Comparison of ENCODE assay signal across 8 cellular contexts in the genomic region with DNA sequence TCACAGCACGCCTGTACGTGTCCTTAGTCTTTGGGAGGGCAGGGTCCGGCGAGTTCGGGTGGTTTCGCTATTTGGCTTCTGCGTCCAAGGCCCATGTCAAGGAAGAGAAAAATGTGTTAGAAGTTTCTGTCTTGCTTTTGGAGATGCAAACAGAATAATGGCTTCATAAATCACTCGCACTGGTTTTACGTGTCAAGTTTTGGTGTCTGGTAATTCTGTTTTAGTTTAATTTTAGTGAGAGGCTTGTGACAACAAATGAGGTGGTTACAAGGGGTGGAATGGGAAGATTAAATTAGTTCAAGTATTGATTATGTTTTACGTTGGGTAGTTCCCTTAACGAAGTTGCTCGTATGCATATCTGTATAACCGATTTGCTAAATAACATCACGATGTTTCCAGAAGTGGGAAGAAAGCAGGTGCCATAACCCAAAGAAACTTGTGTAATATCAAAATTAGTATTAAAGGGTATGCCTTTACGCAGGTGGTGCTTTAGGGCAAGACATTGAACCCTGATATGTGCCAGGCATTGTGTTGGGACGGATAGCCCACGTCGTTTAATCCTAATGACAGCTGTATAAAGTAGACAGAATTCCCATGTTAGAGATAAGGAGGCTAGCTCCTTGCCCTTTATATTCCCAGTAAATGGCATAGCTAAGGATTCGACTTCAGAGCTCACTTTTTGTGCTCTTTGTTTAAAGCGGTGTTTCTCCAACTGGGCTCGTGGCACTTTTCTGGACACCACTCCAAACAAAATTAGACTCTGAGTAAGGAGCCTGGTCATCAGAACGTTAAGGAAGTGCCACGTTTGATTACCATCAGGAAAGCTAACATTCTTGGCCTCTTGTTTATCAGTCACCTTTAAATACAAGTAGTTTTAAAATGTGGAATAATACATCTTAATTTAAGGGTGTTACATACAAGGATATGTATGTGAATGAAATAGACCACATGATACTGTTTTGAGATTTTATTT. TPM values are rescaled to one million over a fixed set of nuclear protein-coding genes. Genes with fewer than 3 reads are reported as not detected.
A peak's percentile ranks its signal among the peaks of the same experiment; 100 is the strongest.
DNase-seq lines count a peak whose midpoint lies in the region; ATAC-seq and TF ChIP-seq lines count a peak whose summit lies in the region.

No MANE protein-coding gene starts in this region.

- 13 to 18% methylated on average over 16 to 18 of the region's 23 CpGs for WGBS in mesodermal cell (ENCODE audit: insufficient coverage in 2 of 2), 2 experiments

- H3K9me3 ChIP-seq in mesodermal cell (ENCODE audit: control insufficient read depth, low read length): no peaks in the 10 kb centered on the region

- H3K4me3 ChIP-seq in mesodermal cell (ENCODE audit: extremely low read depth, insufficient read depth, low read length, poor library complexity, severe bottlenecking): peak overlapping the region; percentile 95

- H3K36me3 ChIP-seq in mesodermal cell (ENCODE audit: control insufficient read depth, insufficient read depth, low read length): peaks cover 44% of the 10 kb centered on the region

- H3K27ac Mint-ChIP-seq in MCF 10A (ENCODE audit: low read depth, unreplicated experiment): peak overlapping the region; percentile 99

- H3K9me3 Mint-ChIP-seq in MCF 10A (ENCODE audit: unreplicated experiment): no peaks in the 10 kb centered on the region

- H3K27me3 Mint-ChIP-seq in MCF 10A (ENCODE audit: insufficient read depth, unreplicated experiment): no peaks in the 10 kb centered on the region

- peaks cover 13% of the 10 kb centered on the region for H3K4me1 ChIP-seq in mesodermal cell (ENCODE audit: control insufficient read depth, insufficient read depth, low read length, poor library complexity, severe bottlenecking)

- TSS peak; percentile 60 for BruUV-seq in MCF 10A (replicated peaks; lab: Mats Ljungman, UMichigan)

- CTCF ChIA-PET in MCF 10A (lab: Yijun Ruan, JAX): interaction anchor here (0.6 to 0.9 kb wide), 3 partner anchors 8 to 859 kb away, joined by 3 to 4 read pairs (median 4); no protein-coding TSS in a partner anchor

- H3K4me1 Mint-ChIP-seq in MCF 10A (ENCODE audit: insufficient read depth, unreplicated experiment): peaks cover 32% of the 10 kb centered on the region

- H3K4me3 Mint-ChIP-seq in MCF 10A (ENCODE audit: unreplicated experiment): peak overlapping the region; percentile 97

- intact Hi-C loops in MCF 10A (cut with micrococcal nuclease) (loop anchor here (2.0 to 5.0 kb wide), 2 partner anchors 30 to 604 kb away; a partner anchor contains a TSS), head of caudate nucleus (cut with DNase I) (no loop called here)

- peaks cover 57% of the 10 kb centered on the region for H3K36me3 Mint-ChIP-seq in MCF 10A (ENCODE audit: insufficient read depth, unreplicated experiment)

- TF ChIP-seq CTCF in MCF 10A (IDR thresholded peaks at IDR 0.05; ENCODE audit: unreplicated experiment): no peak

- peak overlapping the region; percentile 89 for H3K27ac ChIP-seq in mesodermal cell (ENCODE audit: low read depth, low read length, severe bottlenecking)

- peak; percentile 18 for DNase-seq in HT-29 (ENCODE audit: low spot score)
- no peak for DNase-seq in MCF 10A (ENCODE audit: unreplicated experiment)
- no peak for DNase-seq in head of caudate nucleus
- no peak for DNase-seq in amygdala (lab: John Stamatoyannopoulos, UW)
- DNase-seq in NCI-H2029 treated with DMSO at 0.1 percent for 48 hours (lab: John Stamatoyannopoulos, UW): no peak
- no peak for DNase-seq in AG08396 (ENCODE audit: low spot score)

- ATAC-seq in GM18867 (IDR thresholded peaks at IDR 0.05; ENCODE audit: unreplicated experiment): peak; percentile 20

- POLR2A ChIA-PET in MCF 10A (lab: Yijun Ruan, JAX): interaction anchor here (0.6 to 4.0 kb wide), 25 partner anchors 9 to 901 kb away, joined by 3 to 65 read pairs (median 3); a partner anchor contains a TSS

RNA-seq across cellular contexts. Expression of a gene that starts 0.8 kb away (rescaled TPM):
- 889 and 987 TPM in 2 replicates for total RNA-seq in HT-29 (2014; rRNA removed; shearing (Covaris generic))
- total RNA-seq in MCF 10A (2022): 1,508 and 1,646 TPM in 2 replicates
- 2,273 TPM for polyA plus RNA-seq in mesodermal cell (2013, experiment 1 of 2)
- 2,364 TPM for polyA plus RNA-seq in mesodermal cell (2013, experiment 2 of 2)

RNA-seq across cellular contexts. Expression of a gene that starts 29.2 kb away (rescaled TPM):
- total RNA-seq in HT-29 (2014; rRNA removed; shearing (Covaris generic)): 49.7 and 54.7 TPM in 2 replicates
- total RNA-seq in MCF 10A (2022): 175 and 214 TPM in 2 replicates
- 291 TPM for polyA plus RNA-seq in mesodermal cell (2013, experiment 1 of 2)
- polyA plus RNA-seq in mesodermal cell (2013, experiment 2 of 2): 307 TPM
